In the genomic region with DNA sequence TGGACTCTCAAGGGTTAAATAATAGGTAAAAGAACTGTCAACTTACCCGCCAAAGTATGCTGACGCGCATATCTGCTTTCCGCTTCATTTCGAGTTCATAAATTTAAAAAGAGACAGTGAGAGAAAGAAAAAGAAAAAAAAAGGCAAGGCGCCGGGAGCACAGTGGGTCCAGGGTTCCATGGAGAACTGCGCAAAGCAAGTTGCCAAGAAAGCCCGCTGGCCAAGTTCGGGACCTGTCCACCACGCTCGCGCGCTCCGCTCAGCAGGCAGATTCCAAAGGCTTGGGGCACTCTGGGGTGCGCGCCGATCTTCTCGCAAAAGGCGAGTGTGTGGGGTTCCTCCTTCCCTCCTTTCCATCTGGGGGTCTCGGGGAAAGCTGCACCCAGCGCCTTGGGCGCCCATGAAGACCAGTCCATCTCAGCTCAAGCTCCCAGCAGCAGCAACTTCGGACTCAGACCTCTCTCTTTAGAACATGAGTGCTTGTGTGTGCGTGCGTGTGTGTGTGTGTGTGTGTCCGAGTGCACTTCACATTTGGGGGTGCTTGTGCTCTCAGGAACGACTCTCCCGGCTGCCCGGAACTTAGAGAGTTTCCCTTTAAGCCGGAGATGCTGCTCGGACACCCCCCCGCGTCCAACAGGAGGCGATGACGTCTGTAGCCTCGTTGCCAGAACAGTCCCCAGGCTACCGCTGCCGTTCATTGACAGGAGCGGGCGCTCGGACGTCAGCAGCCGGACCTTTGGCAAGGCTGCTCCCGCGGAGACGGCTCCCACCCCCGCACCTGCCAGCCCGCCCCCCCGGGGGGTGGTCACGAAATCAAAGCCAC, we compare ENCODE assay signal across 8 cellular contexts.
A peak's percentile ranks its signal among the peaks of the same experiment; 100 is the strongest.
DNase-seq lines count a peak whose midpoint lies in the region; ATAC-seq, FAIRE-seq and TF ChIP-seq lines count a peak whose summit lies in the region.

No MANE protein-coding gene starts in this region.

- H3K9me3 ChIP-seq in ectodermal cell (ENCODE audit: control insufficient read depth, low read length) (no peaks in the 10 kb centered on the region), mesodermal cell (ENCODE audit: control insufficient read depth, low read length) (no peaks in the 10 kb centered on the region), uterus (no peaks in the 10 kb centered on the region)

- H3K36me3 ChIP-seq in ectodermal cell (ENCODE audit: control insufficient read depth, insufficient read depth, low read length): no peaks in the 10 kb centered on the region
- H3K36me3 ChIP-seq in mesodermal cell (ENCODE audit: control insufficient read depth, insufficient read depth, low read length): no peaks in the 10 kb centered on the region
- H3K36me3 ChIP-seq in uterus: no peaks in the 10 kb centered on the region

- intact Hi-C loops in uterus (cut with DNase I; ENCODE audit: low total_unique reads): no loop called here

- DNase-seq in A172 (ENCODE audit: low spot score): peak; percentile 42
- DNase-seq in M059J (ENCODE audit: low read depth): peak; percentile 52
- peak; percentile 90 for DNase-seq in uterus
- DNase-seq in RCC 7860 (ENCODE audit: low spot score): no peak
- DNase-seq in NCI-H2227 treated with DMSO at 0.1 percent for 48 hours (lab: John Stamatoyannopoulos, UW): no peak

- H3K27ac ChIP-seq in ectodermal cell (ENCODE audit: insufficient read depth, low read depth, low read length, poor library complexity, severe bottlenecking) (no peak overlapping the region), mesodermal cell (ENCODE audit: low read depth, low read length, severe bottlenecking) (no peak overlapping the region), uterus (peak overlapping the region; percentile 43 to 55)

- H3K4me1 ChIP-seq in ectodermal cell (ENCODE audit: control insufficient read depth, insufficient read depth, low read length) (peaks cover 20% of the 10 kb centered on the region), mesodermal cell (ENCODE audit: control insufficient read depth, insufficient read depth, low read length, poor library complexity, severe bottlenecking) (peaks cover 8% of the 10 kb centered on the region), uterus (no peaks in the 10 kb centered on the region)

- TF ChIP-seq POLR2A in uterus (IDR thresholded peaks at IDR 0.05): no peak

- WGBS in ectodermal cell, 2 experiments: 1% methylated on average over 50 to 51 of the region's 51 CpGs
- WGBS in mesodermal cell (ENCODE audit: insufficient coverage in 2 of 2), 2 experiments: 0% methylated on average over 29 to 35 of the region's 51 CpGs

- H3K4me3 ChIP-seq in ectodermal cell (ENCODE audit: insufficient read depth, low read depth, low read length) (peak overlapping the region; percentile 31), mesodermal cell (ENCODE audit: extremely low read depth, insufficient read depth, low read length, poor library complexity, severe bottlenecking) (peak overlapping the region; percentile 30), uterus (peak overlapping the region; percentile 59 to 70)

- no peak for TF ChIP-seq CTCF in uterus (IDR thresholded peaks at IDR 0.05)

- H3K27me3 ChIP-seq in ectodermal cell (ENCODE audit: control insufficient read depth, insufficient read depth, low read length, poor library complexity, severe bottlenecking) (peaks cover 91% of the 10 kb centered on the region), uterus (no peaks in the 10 kb centered on the region)

- no peak for FAIRE-seq in RCC 7860 (lab: Jason Lieb, UNC)

- no peak for ATAC-seq in GM19351 (IDR thresholded peaks at IDR 0.05; ENCODE audit: unreplicated experiment)

Comparison
In these comparisons a context has a peak if more than half of its experiments do, and no peak if none do; other contexts are left out.
1. DNase-seq: peak in A172 (single experiment), M059J (single experiment) and uterus (2 of 2); none in RCC 7860 (single experiment) and NCI-H2227 treated with DMSO at 0.1 percent for 48 hours (single experiment).
2. H3K27ac ChIP-seq: peak in uterus (2 of 2); none in ectodermal cell (single experiment) and mesodermal cell (single experiment).
3. Peak in every context shown above with its lines, with median percentiles within 50 percentile points of each other: H3K4me3 ChIP-seq.